2 cellular contexts compared by ENCODE assay signal in genomic region chr5:92559331-92559730, GRCh38.
TF ChIP-seq lines count a peak whose summit lies in the region.

No MANE protein-coding gene starts in this region.

TF ChIP-seq in A549, 52 proteins besides CTCF, POLR2A, EP300 and RAD21:
- TF ChIP-seq FOSL2 (IDR thresholded peaks at IDR 0.05) (no peak), FOSL2 (CRISPR knock-in tag; IDR thresholded peaks at IDR 0.05) (no peak), ZNF302 (CRISPR knock-in tag; IDR thresholded peaks at IDR 0.05) (no peak), USF2 (IDR thresholded peaks at IDR 0.05) (no peak), EHMT2 (IDR thresholded peaks at IDR 0.05; ENCODE audit: low read depth) (no peak), RCOR1 (IDR thresholded peaks at IDR 0.05; ENCODE audit: low read depth, low read length) (no peak), SREBF2 (IDR thresholded peaks at IDR 0.05) (no peak), SMC3 (IDR thresholded peaks at IDR 0.05) (no peak), ZFP36 (IDR thresholded peaks at IDR 0.05; ENCODE audit: borderline replicate concordance, partially characterized antibody) (no peak), RFX5 (IDR thresholded peaks at IDR 0.05) (no peak), RNF2 (IDR thresholded peaks at IDR 0.05; ENCODE audit: borderline replicate concordance, low read depth) (no peak), CHD4 (IDR thresholded peaks at IDR 0.05; ENCODE audit: borderline replicate concordance) (no peak), NPAS2 (CRISPR knock-in tag; IDR thresholded peaks at IDR 0.05; ENCODE audit: borderline replicate concordance) (no peak), CHD2 (IDR thresholded peaks at IDR 0.05; ENCODE audit: low read length, partially characterized antibody) (no peak), CBX2 (IDR thresholded peaks at IDR 0.05; ENCODE audit: borderline replicate concordance, low read depth) (no peak), ATOH8 (CRISPR knock-in tag; IDR thresholded peaks at IDR 0.05; ENCODE audit: low read depth) (no peak), BCL3 (IDR thresholded peaks at IDR 0.05) (no peak)
TF ChIP-seq in A549: peak in this region for 0.

TF ChIP-seq in HCT116, 20 proteins besides CTCF, POLR2A, EP300 and RAD21:
- no peak for TF ChIP-seq ZBTB33 (IDR thresholded peaks at IDR 0.05; ENCODE audit: extremely low read depth, insufficient replicate concordance, low read length)
- no peak for TF ChIP-seq ZFX (IDR thresholded peaks at IDR 0.05)
- no peak for TF ChIP-seq ELF1 (IDR thresholded peaks at IDR 0.05; ENCODE audit: borderline replicate concordance, low read depth)
- no peak for TF ChIP-seq SIN3A (IDR thresholded peaks at IDR 0.05; ENCODE audit: low read depth)
- no peak for TF ChIP-seq ZNF274 (IDR thresholded peaks at IDR 0.05; ENCODE audit: low read depth, low read length)
- TF ChIP-seq JUND (IDR thresholded peaks at IDR 0.05): no peak
- no peak for TF ChIP-seq MAX (IDR thresholded peaks at IDR 0.05)
- no peak for TF ChIP-seq EZH2 (IDR thresholded peaks at IDR 0.05)
